In the genomic region with DNA sequence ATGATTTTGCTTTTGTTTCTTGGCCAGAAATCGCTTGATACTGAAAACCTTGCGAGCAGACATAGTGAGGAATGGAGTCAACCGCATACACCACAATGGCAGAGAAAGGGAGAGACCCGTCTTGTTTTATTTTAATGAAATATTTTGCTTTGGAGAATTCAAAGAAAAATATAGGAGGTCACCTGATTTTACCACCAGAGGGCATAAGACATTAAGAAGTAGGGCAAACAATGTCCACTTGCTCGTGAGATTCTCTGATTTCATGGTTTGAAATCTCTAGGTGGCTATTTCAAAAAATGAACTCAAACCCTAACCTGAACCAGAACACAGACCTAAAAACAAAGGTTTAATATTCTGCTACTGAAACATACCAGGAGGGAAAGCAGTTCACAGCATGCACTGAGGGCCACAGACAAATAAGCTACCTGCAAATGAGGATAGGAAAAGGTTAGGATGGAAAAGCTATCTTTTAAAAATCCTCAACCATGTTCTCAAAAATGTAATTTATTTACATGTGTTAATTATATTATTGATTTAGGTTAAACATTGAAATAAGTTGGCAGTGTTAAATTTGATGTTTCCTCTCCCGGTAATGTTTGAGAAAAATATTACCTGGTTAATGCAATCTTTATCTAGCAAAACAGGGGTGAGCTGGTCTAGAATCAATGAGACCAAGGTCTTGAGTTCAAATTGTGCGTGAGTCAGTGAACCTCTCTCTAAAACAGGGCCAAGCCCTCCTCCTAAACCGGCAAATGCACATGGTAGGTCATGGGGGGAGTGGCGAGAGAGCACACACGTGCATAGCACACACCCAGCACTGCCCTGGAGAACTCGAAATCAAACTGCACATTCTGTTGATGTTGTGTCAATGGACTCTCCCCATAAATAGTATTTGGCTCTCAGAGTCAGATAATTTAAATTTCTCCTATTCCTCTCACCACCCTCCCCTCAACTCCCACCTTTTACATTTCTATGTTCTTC, we compare ENCODE assay signal across 9 cellular contexts. TPM values are rescaled to one million over a fixed set of nuclear protein-coding genes. Genes with fewer than 3 reads are reported as not detected.
DNase-seq lines count a peak whose midpoint lies in the region; ATAC-seq lines count a peak whose summit lies in the region.
"Had no signal": no experiment of that assay in that cellular context is flagged by ENCODE, and none has a peak within 500 bp of the region (broad histone marks: within the 10 kb centered on the region; RNA-seq: fewer than 3 reads in every experiment).

No MANE protein-coding gene starts in this region.

- H3K4me1 Mint-ChIP-seq in immature natural killer cell: peaks cover 0 to 5% of the 10 kb centered on the region in 2 donors

- H3K4me3 ChIP-seq in H7 (ENCODE audit: insufficient read depth, low read depth, low read length): no peak overlapping the region
- H3K4me3 ChIP-seq: thoracic aorta had no signal

- peaks cover 0 to 7% (median 0%) of the 10 kb centered on the region in 3 donors for H3K36me3 Mint-ChIP-seq in immature natural killer cell

- DNase-seq in Caki2 (ENCODE audit: low read depth) (peak; percentile 33), H7 (peak; percentile 9), RPMI7951 (ENCODE audit: low read depth) (peak; percentile 14), immature natural killer cell (peak in 2 of 3 donors; percentile 20)
- no peak for DNase-seq in stimulated activated CD4-positive, alpha-beta T cell treated with anti-CD3 and anti-CD28 coated beads, Interleukin-1b, Interleukin-23, amount 100 ng/mL, for 48 hours

- H3K9me3 Mint-ChIP-seq in immature natural killer cell: no peaks in the 10 kb centered on the region

- in situ Hi-C loops in Caki2 (cut with HindIII; ENCODE audit: low pct_unique_long_range_greater_than_20kb, low sequenced_read_pairs): no loop called here

- no peak for ATAC-seq in HG03565 (IDR thresholded peaks at IDR 0.05; ENCODE audit: unreplicated experiment)
- ATAC-seq in GM19397 (IDR thresholded peaks at IDR 0.05; ENCODE audit: unreplicated experiment): no peak
- no peak for ATAC-seq in GM19328 (IDR thresholded peaks at IDR 0.05; ENCODE audit: unreplicated experiment)

- H3K36me3 ChIP-seq in H7 (replicated peaks; ENCODE audit: control insufficient read depth, insufficient read depth, low read length): no peaks in the 10 kb centered on the region
- H3K36me3 ChIP-seq: thoracic aorta had no signal

- H3K27ac Mint-ChIP-seq in immature natural killer cell: no peak overlapping the region

- no peaks in the 10 kb centered on the region for H3K27me3 ChIP-seq in H7 (ENCODE audit: control insufficient read depth, insufficient read depth, low read length)

- H3K27me3 Mint-ChIP-seq in immature natural killer cell (ENCODE audit: low read depth in 3 of 3): peaks cover 0 to 4% (median 0%) of the 10 kb centered on the region in 3 donors

- no peak overlapping the region for H3K4me3 Mint-ChIP-seq in immature natural killer cell

RNA-seq across cellular contexts. Expression of a gene that starts 12.5 kb away (rescaled TPM):
- total RNA-seq in Caki2 (2014; rRNA removed; shearing (Covaris generic); ENCODE audit: low replicate concordance): not detected in 2 replicates
- total RNA-seq in H7 (2014; rRNA removed; shearing (Covaris generic)): not detected in 2 replicates
- total RNA-seq in RPMI7951 (2014; rRNA removed; shearing (Covaris generic)): not detected in 2 replicates
- 1 to 10 TPM; 1.7 to 5.8 (median 2.2) TPM for polyA plus RNA-seq in immature natural killer cell
